In the genomic region with DNA sequence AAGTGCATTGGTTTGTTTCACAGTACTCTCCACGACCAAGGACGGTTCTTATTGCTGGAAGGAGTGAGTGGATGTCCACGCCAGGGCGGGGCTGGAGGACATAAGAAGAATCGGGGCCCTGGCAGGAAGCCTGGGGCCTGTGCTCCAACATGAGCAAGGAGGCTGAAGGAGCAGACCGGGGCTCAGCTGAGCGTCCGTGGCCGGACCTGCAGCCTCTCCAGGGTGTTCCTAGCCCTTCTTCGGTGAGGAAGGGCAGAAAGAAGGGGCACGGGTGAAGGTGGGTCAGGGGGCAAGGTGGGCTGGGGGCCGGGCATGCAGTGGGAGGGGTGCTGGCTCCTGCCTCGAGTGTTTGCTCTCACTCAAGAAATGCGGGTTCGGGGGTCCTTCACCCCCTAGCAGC, we compare ENCODE assay signal across 16 cellular contexts. TPM values are rescaled to one million over a fixed set of nuclear protein-coding genes. Genes with fewer than 3 reads are reported as not detected.
A peak's percentile ranks its signal among the peaks of the same experiment; 100 is the strongest.
DNase-seq lines count a peak whose midpoint lies in the region; ATAC-seq and TF ChIP-seq lines count a peak whose summit lies in the region.
"Had no signal": no experiment of that assay in that cellular context is flagged by ENCODE, and none has a peak within 500 bp of the region (broad histone marks: within the 10 kb centered on the region; RNA-seq: fewer than 3 reads in every experiment).

No MANE protein-coding gene starts in this region.

- no peak overlapping the region for H3K4me3 Mint-ChIP-seq in activated naive CD4-positive, alpha-beta T cell treated with anti-CD3 and anti-CD28 coated beads, Interleukin-2, amount 50 U/mL, for 24 hours
- H3K4me3 Mint-ChIP-seq in activated naive CD8-positive, alpha-beta T cell: peak overlapping the region; percentile 53
- no peak overlapping the region for H3K4me3 Mint-ChIP-seq in memory B cell

- H3K9me3 Mint-ChIP-seq in activated naive CD4-positive, alpha-beta T cell treated with anti-CD3 and anti-CD28 coated beads, Interleukin-2, amount 50 U/mL, for 24 hours: no peaks in the 10 kb centered on the region
- no peaks in the 10 kb centered on the region for H3K9me3 Mint-ChIP-seq in activated naive CD8-positive, alpha-beta T cell (ENCODE audit: low read depth)
- H3K9me3 Mint-ChIP-seq in memory B cell: no peaks in the 10 kb centered on the region

- H3K4me1 Mint-ChIP-seq in activated naive CD4-positive, alpha-beta T cell treated with anti-CD3 and anti-CD28 coated beads, Interleukin-2, amount 50 U/mL, for 24 hours: peaks cover 64% of the 10 kb centered on the region
- H3K4me1 Mint-ChIP-seq in activated naive CD8-positive, alpha-beta T cell (ENCODE audit: low read depth): peaks cover 64% of the 10 kb centered on the region
- peaks cover 20% of the 10 kb centered on the region for H3K4me1 Mint-ChIP-seq in memory B cell

- H3K9me3 ChIP-seq in upper lobe of right lung: no peaks in the 10 kb centered on the region
- H3K9me3 ChIP-seq: pancreas had no signal

- ATAC-seq in memory B cell (ENCODE audit: low read depth): no peak
- ATAC-seq in upper lobe of right lung: no peak
- no peak for ATAC-seq in GM21723 (IDR thresholded peaks at IDR 0.05; ENCODE audit: unreplicated experiment)
- ATAC-seq in HG02840 (IDR thresholded peaks at IDR 0.05; ENCODE audit: low FRiP score, unreplicated experiment): no peak
- ATAC-seq: esophagus mucosa, GM12878, pancreas had no signal

- TF ChIP-seq CTCF in upper lobe of right lung (IDR thresholded peaks at IDR 0.05) (no peak), coronary artery (IDR thresholded peaks at IDR 0.05) (no peak)

- no peak for DNase-seq in activated naive CD4-positive, alpha-beta T cell (lab: John Stamatoyannopoulos, UW)
- no peak for DNase-seq in memory B cell (ENCODE audit: low spot score in 2 of 2)
- DNase-seq in upper lobe of right lung: no peak
- no peak for DNase-seq in coronary artery (ENCODE audit: low spot score)
- DNase-seq: DMS79; NCI-H2081 treated with DMSO at 0.1 percent for 48 hours; pancreas; stimulated activated CD8-positive, alpha-beta memory T cell treated with anti-CD3 and anti-CD28 coated beads, Interleukin-4, amount 100 ng/mL, for 48 hours; WERI-Rb-1 had no signal

- H3K36me3 Mint-ChIP-seq in activated naive CD4-positive, alpha-beta T cell treated with anti-CD3 and anti-CD28 coated beads, Interleukin-2, amount 50 U/mL, for 24 hours: peaks cover 5% of the 10 kb centered on the region
- H3K36me3 Mint-ChIP-seq in activated naive CD8-positive, alpha-beta T cell: peaks cover 4% of the 10 kb centered on the region
- H3K36me3 Mint-ChIP-seq in memory B cell: peaks cover 13% of the 10 kb centered on the region

- peaks cover 22% of the 10 kb centered on the region for H3K4me1 ChIP-seq in upper lobe of right lung

- intact Hi-C loops in upper lobe of right lung (cut with DNase I): no loop called here

- peaks cover 16% of the 10 kb centered on the region for H3K36me3 ChIP-seq in upper lobe of right lung
- H3K36me3 ChIP-seq: pancreas had no signal

- H3K4me3 ChIP-seq in upper lobe of right lung (no peak overlapping the region), coronary artery (no peak overlapping the region)
- H3K4me3 ChIP-seq: GM12878, lung, pancreas had no signal

- H3K27ac Mint-ChIP-seq in activated naive CD4-positive, alpha-beta T cell treated with anti-CD3 and anti-CD28 coated beads, Interleukin-2, amount 50 U/mL, for 24 hours: peak overlapping the region; percentile 95
- H3K27ac Mint-ChIP-seq in activated naive CD8-positive, alpha-beta T cell: peak overlapping the region; percentile 86
- H3K27ac Mint-ChIP-seq in memory B cell: peak overlapping the region; percentile 58

- no peaks in the 10 kb centered on the region for H3K27me3 Mint-ChIP-seq in activated naive CD4-positive, alpha-beta T cell treated with anti-CD3 and anti-CD28 coated beads, Interleukin-2, amount 50 U/mL, for 24 hours
- H3K27me3 Mint-ChIP-seq in activated naive CD8-positive, alpha-beta T cell: no peaks in the 10 kb centered on the region
- no peaks in the 10 kb centered on the region for H3K27me3 Mint-ChIP-seq in memory B cell

- H3K27ac ChIP-seq in upper lobe of right lung: peak overlapping the region; percentile 6
- H3K27ac ChIP-seq in coronary artery: no peak overlapping the region
- H3K27ac ChIP-seq: pancreas, WERI-Rb-1 had no signal

- no peaks in the 10 kb centered on the region for H3K27me3 ChIP-seq in upper lobe of right lung
- H3K27me3 ChIP-seq: pancreas had no signal

RNA-seq across cellular contexts. Expression of gene FAM78A, which starts 18.1 kb away (rescaled TPM):
- 14.8 TPM for total RNA-seq in upper lobe of right lung

RNA-seq across cellular contexts. Expression of gene PLPP7, which starts 31.3 kb away (rescaled TPM):
- 1.5 TPM for total RNA-seq in upper lobe of right lung
